Comparison of ENCODE assay signal across 18 cellular contexts in the genomic region with DNA sequence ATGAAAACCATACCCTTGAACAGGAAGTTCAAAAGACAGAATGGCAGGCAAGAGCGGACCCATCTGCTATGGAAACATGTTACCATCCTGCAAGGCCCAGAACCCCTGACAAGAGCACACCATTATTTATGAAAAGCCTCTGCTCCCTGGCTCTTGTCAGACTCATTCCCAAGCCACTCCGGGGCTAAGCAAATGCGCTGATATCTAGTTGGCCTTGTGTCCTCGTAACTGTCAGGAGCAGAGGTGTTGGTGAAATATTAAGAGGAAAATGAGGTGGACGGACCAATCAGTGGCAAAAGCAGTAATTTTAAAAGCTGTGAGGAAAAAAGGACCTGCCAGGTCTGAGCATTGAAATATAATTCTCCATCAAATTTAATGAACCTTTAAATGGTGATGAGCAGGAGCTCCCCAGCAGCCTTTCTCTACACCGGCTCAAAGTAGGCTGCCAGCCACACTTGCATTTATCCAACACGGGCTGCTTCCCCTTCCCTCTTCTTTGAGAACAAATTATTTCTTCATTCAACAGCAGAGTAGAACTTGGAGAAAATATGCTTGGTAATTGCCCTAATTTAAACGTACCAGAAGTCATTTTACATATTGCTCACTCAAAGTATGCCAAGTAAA.
A peak's percentile ranks its signal among the peaks of the same experiment; 100 is the strongest.
DNase-seq lines count a peak whose midpoint lies in the region; ATAC-seq and TF ChIP-seq lines count a peak whose summit lies in the region.
"Had no signal": no experiment of that assay in that cellular context is flagged by ENCODE, and none has a peak within 500 bp of the region (broad histone marks: within the 10 kb centered on the region; RNA-seq: fewer than 3 reads in every experiment).

No MANE protein-coding gene starts in this region.

- H3K27ac ChIP-seq in cardiac muscle cell = peak overlapping the region; percentile 73
- no peak overlapping the region for H3K27ac ChIP-seq in heart left ventricle
- no peak overlapping the region for H3K27ac ChIP-seq in right cardiac atrium (ENCODE audit: low read length)
- no peak overlapping the region for H3K27ac ChIP-seq in A673 (ENCODE audit: low read depth, low read length, poor library complexity, severe bottlenecking)

- ATAC-seq in heart left ventricle (peak; percentile 77 to 94 (median 85)), right cardiac atrium (peak; percentile 35 to 69)
- ATAC-seq: HCT116, HepG2 had no signal

- H3K4me1 ChIP-seq in cardiac muscle cell (ENCODE audit: low read depth) (peaks cover 24% of the 10 kb centered on the region), heart left ventricle (peaks cover 0 to 12% (median 0%) of the 10 kb centered on the region in 12 donors), right cardiac atrium (ENCODE audit: control insufficient read depth, insufficient read depth, low read length) (peaks cover 2% of the 10 kb centered on the region), A673 (ENCODE audit: insufficient read depth, low read length, poor library complexity, severe bottlenecking) (no peaks in the 10 kb centered on the region)
- H3K4me1 ChIP-seq: BE2C had no signal

- TF ChIP-seq CTCF in cardiac muscle cell (IDR thresholded peaks at IDR 0.05; ENCODE audit: low read depth, low read length) (no peak), heart left ventricle (IDR thresholded peaks at IDR 0.05) (no peak), A673 (conservative IDR thresholded peaks at IDR 0.05; ENCODE audit: low read depth, low read length) (no peak)

- 50 to 56% (median 52%) methylated on average over 8 of the region's 8 CpGs for WGBS in heart left ventricle, 4 donors
- WGBS in right cardiac atrium = 50% methylated on average over 8 of the region's 8 CpGs

- H3K4me3 ChIP-seq in cardiac muscle cell (no peak overlapping the region), heart left ventricle (no peak overlapping the region), right cardiac atrium (ENCODE audit: low read length) (no peak overlapping the region), A673 (ENCODE audit: low read depth, low read length, poor library complexity, severe bottlenecking) (no peak overlapping the region)

- CTCF ChIA-PET in A673 (lab: Charles Lee) = no interaction called here

- DNase-seq in cardiac muscle cell (ENCODE audit: low read depth in 1 of 2, low spot score in 1 of 2) (peak in 1 of 2 donors; percentile 80), cardiac septum (ENCODE audit: low spot score) (no peak), heart left ventricle (peak in 3 of 5 donors; percentile 26 to 49 (median 39)), right cardiac atrium (no peak), dermis blood vessel endothelial cell (no peak), mesenteric fat pad (ENCODE audit: low spot score) (no peak), A673 (ENCODE audit: low spot score) (no peak)
- DNase-seq: ACHN; BE2C; C1 segment of cervical spinal cord; Caco-2; CD4-positive, CD25-positive, alpha-beta regulatory T cell; CD8-positive, alpha-beta memory T cell; GF-D8; GOT3; H7 had no signal

- BruUV-seq in A673 (replicated peaks; lab: Mats Ljungman, UMichigan) = no TSS peak

- H3K9me3 ChIP-seq in cardiac muscle cell (ENCODE audit: low read depth) (no peaks in the 10 kb centered on the region), heart left ventricle (no peaks in the 10 kb centered on the region), right cardiac atrium (ENCODE audit: control insufficient read depth, low read length) (no peaks in the 10 kb centered on the region), A673 (ENCODE audit: low read depth, low read length, poor library complexity, severe bottlenecking) (no peaks in the 10 kb centered on the region)
- H3K9me3 ChIP-seq: BE2C, Caco-2 had no signal

- H3K36me3 ChIP-seq in cardiac muscle cell = no peaks in the 10 kb centered on the region
- H3K36me3 ChIP-seq in heart left ventricle = no peaks in the 10 kb centered on the region
- H3K36me3 ChIP-seq in A673 (ENCODE audit: insufficient read depth, low read length, poor library complexity, severe bottlenecking) = no peaks in the 10 kb centered on the region
- H3K36me3 ChIP-seq: BE2C had no signal

- POLR2A ChIA-PET in A673 (lab: Charles Lee; ENCODE audit: low non-redundant PET) = no interaction called here

- H3K27me3 ChIP-seq in cardiac muscle cell (no peaks in the 10 kb centered on the region), heart left ventricle (no peaks in the 10 kb centered on the region), right cardiac atrium (ENCODE audit: control insufficient read depth, insufficient read depth) (no peaks in the 10 kb centered on the region), A673 (replicated peaks; ENCODE audit: insufficient read depth, low read depth, low read length, poor library complexity) (no peaks in the 10 kb centered on the region)
- H3K27me3 ChIP-seq: BE2C had no signal

- no peak for TF ChIP-seq POLR2A in heart left ventricle (IDR thresholded peaks at IDR 0.05)

- intact Hi-C loops in cardiac septum (cut with DNase I) (no loop called here), heart left ventricle (cut with DNase I) (loop anchor here in 1 of 10 donors (1.0 kb wide), 1 partner anchor 19 kb away; no protein-coding TSS in a partner anchor), right cardiac atrium (cut with DNase I) (no loop called here), A673 (cut with micrococcal nuclease; ENCODE audit: unreplicated experiment) (no loop called here)

Comparison
In these comparisons a context has a peak if more than half of its experiments do, and no peak if none do; other contexts are left out.
1. DNase-seq: peak in heart left ventricle (3 of 5); none in cardiac septum (single experiment), right cardiac atrium (0 of 3), dermis blood vessel endothelial cell (single experiment), mesenteric fat pad (single experiment) and A673 (single experiment).